8 cellular contexts compared by ENCODE assay signal in the genomic region with DNA sequence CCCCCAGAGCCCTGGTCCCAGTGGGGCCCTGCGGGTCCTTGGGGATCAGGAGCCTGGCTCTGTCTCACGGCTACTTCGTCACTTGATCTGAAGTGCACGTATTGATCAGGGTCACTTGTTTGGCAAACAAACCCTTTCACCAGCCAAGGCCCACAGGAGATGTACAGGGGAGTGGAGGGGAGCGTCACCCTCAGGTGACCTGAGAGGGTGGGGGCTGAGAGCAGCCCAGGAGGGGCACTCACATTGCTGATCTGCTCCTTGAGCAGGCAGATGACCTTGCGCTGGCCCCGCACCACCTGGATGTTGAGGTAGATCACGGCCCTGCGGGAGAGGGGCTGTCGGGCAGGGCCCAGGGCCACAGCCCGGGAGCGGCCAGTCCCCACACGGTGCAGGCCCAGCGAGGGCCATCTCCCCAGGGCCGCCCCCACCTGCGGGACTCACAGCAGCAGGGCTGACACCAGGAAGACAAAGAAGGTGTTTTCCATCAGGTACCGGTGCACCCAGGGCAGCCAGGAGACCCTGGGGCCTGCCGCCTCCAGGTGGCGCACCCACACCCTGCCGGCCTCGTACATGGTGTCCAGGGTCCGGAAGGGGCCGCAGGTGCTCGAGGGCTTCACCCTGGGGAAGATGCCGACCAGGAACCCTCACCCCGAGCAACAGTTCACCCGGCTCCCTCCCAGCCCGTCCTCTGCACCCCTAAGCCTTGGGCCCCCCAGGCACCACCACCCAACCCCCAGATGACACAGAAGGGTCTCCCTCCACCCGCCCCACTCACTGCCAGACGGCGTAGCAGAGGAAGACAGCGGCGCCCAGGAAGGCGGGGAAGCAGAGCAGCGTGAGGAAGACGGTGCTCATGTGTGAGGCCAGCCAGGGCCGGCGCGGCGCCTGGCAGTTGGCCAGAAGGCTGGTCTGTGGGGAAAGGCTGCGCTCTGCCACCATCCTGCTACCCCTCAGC. TPM values are rescaled to one million over a fixed set of nuclear protein-coding genes. Genes with fewer than 3 reads are reported as not detected.
A peak's percentile ranks its signal among the peaks of the same experiment; 100 is the strongest.
DNase-seq lines count a peak whose midpoint lies in the region; ATAC-seq and TF ChIP-seq lines count a peak whose summit lies in the region.

No MANE protein-coding gene starts in this region.

- H3K27ac ChIP-seq in heart left ventricle, result no peak overlapping the region
- H3K27ac ChIP-seq in right atrium auricular region, result no peak overlapping the region
- peak overlapping the region in 1 of 4 donors; percentile 31 for H3K27ac ChIP-seq in Peyer's patch
- H3K27ac ChIP-seq in stomach, result peak overlapping the region in 1 of 5 donors; percentile 8

- peak in 2 of 5 donors; percentile 37 to 64 for DNase-seq in heart left ventricle
- DNase-seq in right atrium auricular region (ENCODE audit: low spot score), result no peak
- DNase-seq in Peyer's patch, result peak in 1 of 3 donors; percentile 65
- no peak for DNase-seq in fibroblast of villous mesenchyme (ENCODE audit: low read depth)
- peak; percentile 60 for DNase-seq in stomach
- no peak for DNase-seq in putamen (ENCODE audit: low spot score)
- DNase-seq in cerebellar cortex (ENCODE audit: low spot score), result no peak

- WGBS in heart left ventricle, 4 donors, result 68 to 72% (median 69%) methylated on average over 29 to 41 of the region's 41 CpGs
- 34 to 90% (median 48%) methylated on average over 11 to 41 of the region's 41 CpGs for WGBS in stomach, 5 donors

- peaks cover 0 to 37% (median 22%) of the 10 kb centered on the region in 12 donors for H3K4me1 ChIP-seq in heart left ventricle
- H3K4me1 ChIP-seq in right atrium auricular region, result peaks cover 0 to 9% of the 10 kb centered on the region in 2 donors
- H3K4me1 ChIP-seq in Peyer's patch, result peaks cover 0 to 24% (median 19%) of the 10 kb centered on the region in 4 donors
- peaks cover 12 to 51% (median 22%) of the 10 kb centered on the region in 4 donors for H3K4me1 ChIP-seq in stomach

- no peak for TF ChIP-seq EP300 in stomach (IDR thresholded peaks at IDR 0.05)

- ATAC-seq in heart left ventricle (peak in 2 of 4 donors; percentile 7 to 10), GM18498 (IDR thresholded peaks at IDR 0.05; ENCODE audit: unreplicated experiment) (no peak)

- H3K27me3 ChIP-seq in heart left ventricle, result no peaks in the 10 kb centered on the region
- no peaks in the 10 kb centered on the region for H3K27me3 ChIP-seq in right atrium auricular region
- H3K27me3 ChIP-seq in Peyer's patch, result no peaks in the 10 kb centered on the region
- no peaks in the 10 kb centered on the region for H3K27me3 ChIP-seq in stomach

- H3K4me3 ChIP-seq in heart left ventricle (no peak overlapping the region), right atrium auricular region (no peak overlapping the region), Peyer's patch (no peak overlapping the region), fibroblast of villous mesenchyme (ENCODE audit: low read depth, low read length) (no peak overlapping the region), stomach (peak overlapping the region in 1 of 4 donors; percentile 20)

- TF ChIP-seq CTCF in heart left ventricle (IDR thresholded peaks at IDR 0.05), result peak in 8 of 12 donors; percentile 14 to 47 (median 28)
- peak in 1 of 2 donors; percentile 37 for TF ChIP-seq CTCF in right atrium auricular region (IDR thresholded peaks at IDR 0.05)
- peak in 4 of 6 experiments; percentile 29 to 67 (median 62) for TF ChIP-seq CTCF in Peyer's patch (IDR thresholded peaks at IDR 0.05)
- peak; percentile 31 for TF ChIP-seq CTCF in fibroblast of villous mesenchyme (IDR thresholded peaks at IDR 0.05; ENCODE audit: insufficient read depth, low read depth, low read length)
- peak in 5 of 7 experiments; percentile 27 to 59 (median 47) for TF ChIP-seq CTCF in stomach (IDR thresholded peaks at IDR 0.05)

- no peak for TF ChIP-seq POLR2A in heart left ventricle (IDR thresholded peaks at IDR 0.05)
- TF ChIP-seq POLR2A in Peyer's patch (IDR thresholded peaks at IDR 0.05), result no peak
- TF ChIP-seq POLR2A in stomach (IDR thresholded peaks at IDR 0.05), result no peak

- no peaks in the 10 kb centered on the region for H3K9me3 ChIP-seq in heart left ventricle
- H3K9me3 ChIP-seq in right atrium auricular region, result no peaks in the 10 kb centered on the region
- no peaks in the 10 kb centered on the region for H3K9me3 ChIP-seq in Peyer's patch
- H3K9me3 ChIP-seq in stomach, result no peaks in the 10 kb centered on the region

- intact Hi-C loops in heart left ventricle (cut with DNase I) (loop anchor here in 5 of 10 donors (10.0 kb wide), 1 partner anchor 307 kb away; no protein-coding TSS in a partner anchor), stomach (cut with DNase I; ENCODE audit: low total_unique reads) (no loop called here)

- H3K36me3 ChIP-seq in heart left ventricle (peaks cover 0 to 87% (median 28%) of the 10 kb centered on the region in 9 donors), right atrium auricular region (peaks cover 3% of the 10 kb centered on the region), Peyer's patch (peaks cover 0 to 22% (median 0%) of the 10 kb centered on the region in 3 donors), stomach (peaks cover 0 to 58% (median 20%) of the 10 kb centered on the region in 4 donors)

RNA-seq across cellular contexts. Expression of gene TMC6, which starts 11.3 kb away (rescaled TPM):
- total RNA-seq in heart left ventricle, result 100 to 1,000 TPM in 1 of 9 donors, 10 to 100 TPM in 8; 41.5 to 139 (median 71.4) TPM
- 10 to 100 TPM; 31.2 to 50.1 TPM for polyA plus RNA-seq in heart left ventricle
- total RNA-seq in right atrium auricular region, result 10 to 100 TPM in 1 of 2 donors, 1 to 10 TPM in 1; 7.5 to 41.3 TPM
- total RNA-seq in Peyer's patch, result 100 to 1,000 TPM in 1 of 4 donors, 10 to 100 TPM in 3; 54.5 to 107 (median 94.9) TPM
- 4.2 and 5.2 TPM in 2 replicates for total RNA-seq in fibroblast of villous mesenchyme
- total RNA-seq in stomach, result 100 to 1,000 TPM in 1 of 5 donors, 10 to 100 TPM in 4; 29.9 to 223 (median 46.1) TPM
- polyA plus RNA-seq in stomach, result 10 to 100 TPM in 2 of 3 donors, 1 to 10 TPM in 1; 9.2 to 43.5 (median 17.9) TPM

RNA-seq across cellular contexts. Expression of gene TMC8, which starts 13.3 kb away (rescaled TPM):
- total RNA-seq in heart left ventricle (10 to 100 TPM in 1 of 9 donors, 1 to 10 TPM in 5, under 1 TPM in 3; 0.81 to 21.6 (median 1.1) TPM), right atrium auricular region (1 to 10 TPM; 1.0 to 2.6 TPM), Peyer's patch (10 to 100 TPM in 3 of 4 donors, 1 to 10 TPM in 1; 10.0 to 66.8 (median 22.5) TPM), fibroblast of villous mesenchyme (not detected in 2 replicates), stomach (10 to 100 TPM in 2 of 5 donors, 1 to 10 TPM in 3; 4.1 to 19.8 (median 7.8) TPM)
- polyA plus RNA-seq in heart left ventricle (1 to 10 TPM; 1.2 to 1.8 TPM), stomach (1 to 10 TPM; 1.6 to 3.3 (median 2.4) TPM)

RNA-seq across cellular contexts. Expression of gene C17orf99, which starts 28.9 kb away (rescaled TPM):
- not detected for total RNA-seq in heart left ventricle
- not detected for polyA plus RNA-seq in heart left ventricle
- total RNA-seq in right atrium auricular region, result not detected
- total RNA-seq in Peyer's patch, result 1 to 10 TPM in 1 of 4 donors, not detected in 3; 1.6 TPM
- not detected in 2 replicates for total RNA-seq in fibroblast of villous mesenchyme
- not detected for total RNA-seq in stomach
- polyA plus RNA-seq in stomach, result under 1 TPM in 1 of 3 donors, not detected in 2; 0.08 TPM

RNA-seq across cellular contexts. Expression of gene SYNGR2, which starts 51.1 kb away (rescaled TPM):
- total RNA-seq in heart left ventricle (100 to 1,000 TPM in 7 of 9 donors, 10 to 100 TPM in 2; 99.5 to 268 (median 135) TPM), right atrium auricular region (100 to 1,000 TPM in 1 of 2 donors, 10 to 100 TPM in 1; 52.8 to 129 TPM), Peyer's patch (10 to 100 TPM; 51.2 to 87.2 (median 77.3) TPM), fibroblast of villous mesenchyme (10.6 and 16.0 TPM in 2 replicates), stomach (100 to 1,000 TPM in 1 of 5 donors, 10 to 100 TPM in 4; 28.6 to 219 (median 44.9) TPM)
- polyA plus RNA-seq in heart left ventricle (100 to 1,000 TPM; 104 to 174 TPM), stomach (100 to 1,000 TPM in 1 of 3 donors, 10 to 100 TPM in 2; 36.0 to 151 (median 71.7) TPM)
